In the genomic region with DNA sequence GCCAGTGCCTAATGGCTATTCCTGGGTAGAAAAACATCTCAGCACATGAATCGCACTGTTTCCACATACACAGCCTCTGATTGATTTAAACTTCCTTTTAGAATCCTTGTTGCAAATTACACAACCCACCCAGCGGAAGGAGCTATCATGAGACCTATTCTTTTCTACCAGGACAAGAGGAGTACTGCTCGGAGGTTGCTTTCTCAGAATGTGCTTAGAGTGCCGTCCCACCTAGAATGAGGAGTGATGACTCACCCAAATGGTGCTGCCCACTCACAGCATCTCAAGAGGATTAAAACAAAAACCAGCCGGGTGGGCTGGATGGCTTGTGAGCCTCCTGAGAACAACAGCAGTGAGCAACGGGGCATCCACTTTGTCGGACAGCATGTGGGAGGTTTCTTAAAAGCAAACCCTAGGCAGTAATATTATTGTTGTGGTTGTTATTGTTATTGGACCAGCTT, we compare ENCODE assay signal across 12 cellular contexts.
DNase-seq lines count a peak whose midpoint lies in the region; ATAC-seq and TF ChIP-seq lines count a peak whose summit lies in the region.
"Had no signal": no experiment of that assay in that cellular context is flagged by ENCODE, and none has a peak within 500 bp of the region (broad histone marks: within the 10 kb centered on the region; RNA-seq: fewer than 3 reads in every experiment).

No MANE protein-coding gene starts in this region.

- no peak for TF ChIP-seq CTCF in GM23338 (conservative IDR thresholded peaks at IDR 0.05; ENCODE audit: low read depth in 2 of 2)
- no peak for TF ChIP-seq CTCF in endodermal cell (conservative IDR thresholded peaks at IDR 0.05)
- TF ChIP-seq CTCF in omental fat pad (IDR thresholded peaks at IDR 0.05), result no peak

- H2AFZ ChIP-seq in GM23338, result peak overlapping the region; percentile 83; the same call in 1 of the 2 replicates

- H3K36me3 Mint-ChIP-seq in GM23338 (ENCODE audit: low read depth) (no peaks in the 10 kb centered on the region), endodermal cell (ENCODE audit: low read depth) (no peaks in the 10 kb centered on the region)
- no peaks in the 10 kb centered on the region for H3K36me3 Mint-ChIP-seq in stimulated activated effector memory CD8-positive, alpha-beta T cell treated with anti-CD3 and anti-CD28 coated beads, Interleukin-12 subunit alpha, Interleukin-12 subunit beta, amount 100 ng/mL, for 72 hours
- H3K36me3 Mint-ChIP-seq: activated naive CD4-positive, alpha-beta T cell treated with anti-CD3 and anti-CD28 coated beads, Interleukin-2, amount 50 U/mL, for 24 hours; stimulated activated naive B cell treated with anti-CD40 and anti-IgM and Interleukin-4, amounts not matched to agents 10 μg/mL and 1 μg/mL and 100 μg/mL, for 72 hours had no signal

- no peaks in the 10 kb centered on the region for H3F3A ChIP-seq in GM23338 (replicated peaks; ENCODE audit: low read depth)

- no peaks in the 10 kb centered on the region for H3K79me2 ChIP-seq in GM23338 (replicated peaks; ENCODE audit: insufficient read depth)

- 52 to 58% methylated on average over 3 to 7 of the region's 7 CpGs for WGBS in endodermal cell (ENCODE audit: insufficient coverage in 1 of 2, insufficient read length in 1 of 2), 2 experiments

- H3K27me3 ChIP-seq in GM23338 (ENCODE audit: insufficient read depth) (no peaks in the 10 kb centered on the region), endodermal cell (ENCODE audit: control insufficient read depth, insufficient read depth, low read length, poor library complexity, severe bottlenecking) (no peaks in the 10 kb centered on the region)

- H3K9me3 Mint-ChIP-seq in GM23338 (no peaks in the 10 kb centered on the region), endodermal cell (no peaks in the 10 kb centered on the region)
- no peaks in the 10 kb centered on the region for H3K9me3 Mint-ChIP-seq in stimulated activated effector memory CD8-positive, alpha-beta T cell treated with anti-CD3 and anti-CD28 coated beads, Interleukin-12 subunit alpha, Interleukin-12 subunit beta, amount 100 ng/mL, for 72 hours
- H3K9me3 Mint-ChIP-seq: activated naive CD4-positive, alpha-beta T cell treated with anti-CD3 and anti-CD28 coated beads, Interleukin-2, amount 50 U/mL, for 24 hours; stimulated activated naive B cell treated with anti-CD40 and anti-IgM and Interleukin-4, amounts not matched to agents 10 μg/mL and 1 μg/mL and 100 μg/mL, for 72 hours had no signal

- no peak overlapping the region for H3K4me2 ChIP-seq in GM23338

- H4K20me1 ChIP-seq in GM23338 (replicated peaks; ENCODE audit: insufficient read depth), result no peaks in the 10 kb centered on the region

- H3K9me2 ChIP-seq in GM23338 (ENCODE audit: insufficient read depth), result peaks cover 4% of the 10 kb centered on the region; the same call in 1 of the 2 replicates

- H3K4me3 Mint-ChIP-seq in GM23338 (no peak overlapping the region; the same call in 2 of the 3 replicates), endodermal cell (no peak overlapping the region)
- H3K4me3 Mint-ChIP-seq in stimulated activated effector memory CD8-positive, alpha-beta T cell treated with anti-CD3 and anti-CD28 coated beads, Interleukin-12 subunit alpha, Interleukin-12 subunit beta, amount 100 ng/mL, for 72 hours, result no peak overlapping the region
- H3K4me3 Mint-ChIP-seq: activated naive CD4-positive, alpha-beta T cell treated with anti-CD3 and anti-CD28 coated beads, Interleukin-2, amount 50 U/mL, for 24 hours; stimulated activated naive B cell treated with anti-CD40 and anti-IgM and Interleukin-4, amounts not matched to agents 10 μg/mL and 1 μg/mL and 100 μg/mL, for 72 hours had no signal

- no peak overlapping the region for H3K9ac ChIP-seq in endodermal cell (ENCODE audit: extremely low read depth, low read length, poor library complexity, severe bottlenecking)

- ATAC-seq in GM23338, result peak; percentile 90
- peak; percentile 57 for ATAC-seq in omental fat pad (ENCODE audit: low FRiP score)
- no peak for ATAC-seq in stimulated activated effector memory CD8-positive, alpha-beta T cell treated with anti-CD3 and anti-CD28 coated beads, Interleukin-12 subunit alpha, Interleukin-12 subunit beta, amount 100 ng/mL, for 72 hours
- ATAC-seq: stimulated activated naive B cell treated with anti-CD40 and anti-IgM and Interleukin-4, amounts not matched to agents 10 μg/mL and 1 μg/mL and 100 μg/mL, for 72 hours had no signal

- H3K36me3 ChIP-seq in GM23338 (ENCODE audit: insufficient read depth), result no peaks in the 10 kb centered on the region
- no peaks in the 10 kb centered on the region for H3K36me3 ChIP-seq in endodermal cell (ENCODE audit: control insufficient read depth, insufficient read depth, low read length)

- peak; percentile 17 for DNase-seq in GM23338 (ENCODE audit: low spot score)
- DNase-seq in NCI-H524 treated with DMSO at 0.1 percent for 48 hours (lab: John Stamatoyannopoulos, UW), result peak; percentile 51
- peak; percentile 78 for DNase-seq in endodermal cell
- no peak for DNase-seq in omental fat pad (ENCODE audit: low spot score)
- no peak for DNase-seq in stimulated activated effector memory CD8-positive, alpha-beta T cell treated with anti-CD3 and anti-CD28 coated beads, Interleukin-12 subunit alpha, Interleukin-12 subunit beta, amount 100 ng/mL, for 72 hours (ENCODE audit: low spot score in 2 of 2)
- DNase-seq in NCI-H446 treated with DMSO at 0.1 percent for 48 hours (lab: John Stamatoyannopoulos, UW), result no peak
- no peak for DNase-seq in cerebellum (ENCODE audit: low spot score)
- no peak for DNase-seq in HK-2 (ENCODE audit: unreplicated experiment)
- DNase-seq: DMS 273 treated with DMSO at 0.1 percent for 48 hours; RPMI8226; stimulated activated naive B cell treated with anti-CD40 and anti-IgM and Interleukin-4, amounts not matched to agents 10 μg/mL and 1 μg/mL and 100 μg/mL, for 72 hours had no signal

- H3K27ac ChIP-seq in GM23338 (ENCODE audit: low read depth), result no peak overlapping the region
- no peak overlapping the region for H3K27ac ChIP-seq in endodermal cell (ENCODE audit: low read depth, low read length)

- H3K27ac Mint-ChIP-seq in GM23338, result no peak overlapping the region
- peak overlapping the region; percentile 56 for H3K27ac Mint-ChIP-seq in endodermal cell
- no peak overlapping the region for H3K27ac Mint-ChIP-seq in stimulated activated effector memory CD8-positive, alpha-beta T cell treated with anti-CD3 and anti-CD28 coated beads, Interleukin-12 subunit alpha, Interleukin-12 subunit beta, amount 100 ng/mL, for 72 hours
- H3K27ac Mint-ChIP-seq: activated naive CD4-positive, alpha-beta T cell treated with anti-CD3 and anti-CD28 coated beads, Interleukin-2, amount 50 U/mL, for 24 hours; stimulated activated naive B cell treated with anti-CD40 and anti-IgM and Interleukin-4, amounts not matched to agents 10 μg/mL and 1 μg/mL and 100 μg/mL, for 72 hours had no signal

- H3K27me3 Mint-ChIP-seq in GM23338 (ENCODE audit: insufficient read depth, low read depth, poor library complexity) (no peaks in the 10 kb centered on the region), endodermal cell (ENCODE audit: insufficient read depth) (no peaks in the 10 kb centered on the region)
- H3K27me3 Mint-ChIP-seq: activated naive CD4-positive, alpha-beta T cell treated with anti-CD3 and anti-CD28 coated beads, Interleukin-2, amount 50 U/mL, for 24 hours had no signal

- H3K4me3 ChIP-seq in GM23338, result no peak overlapping the region
- H3K4me3 ChIP-seq in endodermal cell (ENCODE audit: low read length), result no peak overlapping the region

- H3K4me1 ChIP-seq in GM23338 (ENCODE audit: insufficient read depth) (peaks cover 7% of the 10 kb centered on the region; the same call in 1 of the 2 replicates), endodermal cell (ENCODE audit: control insufficient read depth, insufficient read depth, low read length) (no peaks in the 10 kb centered on the region)

- peaks cover 19% of the 10 kb centered on the region for H3K4me1 Mint-ChIP-seq in GM23338
- peaks cover 6% of the 10 kb centered on the region for H3K4me1 Mint-ChIP-seq in endodermal cell
- no peaks in the 10 kb centered on the region for H3K4me1 Mint-ChIP-seq in stimulated activated effector memory CD8-positive, alpha-beta T cell treated with anti-CD3 and anti-CD28 coated beads, Interleukin-12 subunit alpha, Interleukin-12 subunit beta, amount 100 ng/mL, for 72 hours
- H3K4me1 Mint-ChIP-seq: activated naive CD4-positive, alpha-beta T cell treated with anti-CD3 and anti-CD28 coated beads, Interleukin-2, amount 50 U/mL, for 24 hours; stimulated activated naive B cell treated with anti-CD40 and anti-IgM and Interleukin-4, amounts not matched to agents 10 μg/mL and 1 μg/mL and 100 μg/mL, for 72 hours had no signal

- no peaks in the 10 kb centered on the region for H3K9me3 ChIP-seq in endodermal cell (ENCODE audit: control insufficient read depth, low read length)

TF ChIP-seq in GM23338, 12 proteins besides CTCF, POLR2A, EP300 and RAD21 (continues in another document):
- TF ChIP-seq POLR2AphosphoS5 (IDR thresholded peaks at IDR 0.05; ENCODE audit: low read depth), result no peak
- TF ChIP-seq EZH2 (IDR thresholded peaks at IDR 0.05; ENCODE audit: low read depth, unreplicated experiment), result no peak
- TF ChIP-seq, protein P1, sequence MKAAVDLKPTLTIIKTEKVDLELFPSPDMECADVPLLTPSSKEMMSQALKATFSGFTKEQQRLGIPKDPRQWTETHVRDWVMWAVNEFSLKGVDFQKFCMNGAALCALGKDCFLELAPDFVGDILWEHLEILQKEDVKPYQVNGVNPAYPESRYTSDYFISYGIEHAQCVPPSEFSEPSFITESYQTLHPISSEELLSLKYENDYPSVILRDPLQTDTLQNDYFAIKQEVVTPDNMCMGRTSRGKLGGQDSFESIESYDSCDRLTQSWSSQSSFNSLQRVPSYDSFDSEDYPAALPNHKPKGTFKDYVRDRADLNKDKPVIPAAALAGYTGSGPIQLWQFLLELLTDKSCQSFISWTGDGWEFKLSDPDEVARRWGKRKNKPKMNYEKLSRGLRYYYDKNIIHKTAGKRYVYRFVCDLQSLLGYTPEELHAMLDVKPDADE (IDR thresholded peaks at IDR 0.05), result no peak
- TF ChIP-seq JUNB (IDR thresholded peaks at IDR 0.05; ENCODE audit: unreplicated experiment), result no peak

Comparison
In these comparisons a context has a peak if more than half of its experiments do, and no peak if none do; other contexts are left out.
1. DNase-seq: peak in GM23338 (single experiment), NCI-H524 treated with DMSO at 0.1 percent for 48 hours (single experiment) and endodermal cell (single experiment); none in omental fat pad (single experiment), stimulated activated effector memory CD8-positive, alpha-beta T cell treated with anti-CD3 and anti-CD28 coated beads, Interleukin-12 subunit alpha, Interleukin-12 subunit beta, amount 100 ng/mL, for 72 hours (0 of 2), NCI-H446 treated with DMSO at 0.1 percent for 48 hours (single experiment), cerebellum (single experiment) and HK-2 (single experiment).